16 cellular contexts compared by ENCODE assay signal in genomic region chr4:27154706-27155105, GRCh38.
DNase-seq lines count a peak whose midpoint lies in the region; ATAC-seq, FAIRE-seq and TF ChIP-seq lines count a peak whose summit lies in the region.
"Had no signal": no experiment of that assay in that cellular context is flagged by ENCODE, and none has a peak within 500 bp of the region (broad histone marks: within the 10 kb centered on the region; RNA-seq: fewer than 3 reads in every experiment).

No MANE protein-coding gene starts in this region.

- H3K4me1 ChIP-seq in IMR-90 (ENCODE audit: control insufficient read depth, insufficient read depth, low read length) (no peaks in the 10 kb centered on the region), astrocyte (ENCODE audit: insufficient read depth, low read length) (peaks cover 8% of the 10 kb centered on the region)
- H3K4me1 ChIP-seq: testis had no signal

- no peak overlapping the region for H3K27ac ChIP-seq in IMR-90 (ENCODE audit: insufficient read depth, low read length)
- H3K27ac ChIP-seq in astrocyte (ENCODE audit: low read depth, low read length): no peak overlapping the region
- H3K27ac ChIP-seq: testis had no signal

- H3K9me1 ChIP-seq in IMR-90 (ENCODE audit: insufficient read depth, low read length): no peaks in the 10 kb centered on the region

- H3K27ac Mint-ChIP-seq in astrocyte (ENCODE audit: unreplicated experiment): peak overlapping the region; percentile 85
- H3K27ac Mint-ChIP-seq: activated B cell treated with CpG ODN at 0.5 μM for 24 hours had no signal

- no peak overlapping the region for H3K23ac ChIP-seq in IMR-90 (ENCODE audit: low read depth, low read length)

- no CpG with 5 or more reads among the region's 3 CpGs for WGBS in IMR-90 (ENCODE audit: extremely low coverage in 2 of 2, insufficient read length in 1 of 2), 2 experiments

- no peak for FAIRE-seq in astrocyte (lab: Jason Lieb, UNC)
- FAIRE-seq: frontal cortex had no signal

- BruUV-seq in IMR-90 (replicated peaks; lab: Mats Ljungman, UMichigan): no TSS peak

- H2AK9ac ChIP-seq in IMR-90 (replicated peaks; ENCODE audit: low read depth, low read length, poor library complexity): no peak overlapping the region

- H3K4me3 ChIP-seq in AG10803 (ENCODE audit: low read length): no peak overlapping the region
- H3K4me3 ChIP-seq in IMR-90 (ENCODE audit: insufficient read depth, low read depth, low read length): no peak overlapping the region
- no peak overlapping the region for H3K4me3 ChIP-seq in astrocyte (ENCODE audit: insufficient read depth, low read depth, low read length)
- H3K4me3 ChIP-seq: testis had no signal

- no peak overlapping the region for H2BK120ac ChIP-seq in IMR-90 (ENCODE audit: low read depth, low read length)

- H3K9me3 Mint-ChIP-seq in astrocyte (ENCODE audit: unreplicated experiment): no peaks in the 10 kb centered on the region
- H3K9me3 Mint-ChIP-seq: activated B cell treated with CpG ODN at 0.5 μM for 24 hours had no signal

- no peak overlapping the region for H4K91ac ChIP-seq in IMR-90 (ENCODE audit: insufficient read depth, low read depth, low read length)

- H3K4me2 ChIP-seq in IMR-90 (ENCODE audit: low read depth, low read length) (no peak overlapping the region), astrocyte (ENCODE audit: low read length) (peak overlapping the region; percentile 49)

- no peak overlapping the region for H2BK20ac ChIP-seq in IMR-90 (ENCODE audit: low read depth, low read length)

- DNase-seq in AG10803 (ENCODE audit: low read depth): peak; percentile 25
- DNase-seq in IMR-90: peak; percentile 44
- peak; percentile 95 for DNase-seq in astrocyte (ENCODE audit: low read depth)
- DNase-seq in medulla oblongata (ENCODE audit: extremely low spot score): peak; percentile 19
- no peak for DNase-seq in activated T-cell treated with anti-CD3 and anti-CD28 coated beads for 4 hours
- no peak for DNase-seq in NCI-H2029 treated with DMSO at 0.1 percent for 48 hours (lab: John Stamatoyannopoulos, UW)
- DNase-seq in inferior parietal cortex (ENCODE audit: extremely low spot score): no peak
- DNase-seq: activated B cell treated with CpG ODN at 0.5 μM for 24 hours, AML-193, left ventricle myocardium superior, NCI-H2081 treated with DMSO at 0.1 percent for 48 hours, posterior cingulate gyrus, testis had no signal

- H3K4me1 Mint-ChIP-seq in astrocyte (ENCODE audit: low read depth, unreplicated experiment): peaks cover 37% of the 10 kb centered on the region
- H3K4me1 Mint-ChIP-seq: activated B cell treated with CpG ODN at 0.5 μM for 24 hours had no signal

- no peak overlapping the region for H2AK5ac ChIP-seq in IMR-90 (ENCODE audit: low read depth, low read length)

- CTCF ChIA-PET in IMR-90 (lab: Yijun Ruan, JAX): no interaction called here

- no peak overlapping the region for H4K8ac ChIP-seq in IMR-90 (ENCODE audit: low read depth in 2 of 2, low read length in 2 of 2)

- H3K4ac ChIP-seq in IMR-90 (ENCODE audit: low read depth, low read length): no peak overlapping the region

- TF ChIP-seq POLR2A in IMR-90 (IDR thresholded peaks at IDR 0.05; ENCODE audit: low read depth, low read length): no peak

- no peaks in the 10 kb centered on the region for H3K27me3 ChIP-seq in IMR-90 (ENCODE audit: control insufficient read depth, insufficient read depth, low read length)
- no peaks in the 10 kb centered on the region for H3K27me3 ChIP-seq in astrocyte (ENCODE audit: insufficient read depth, low read length)
- H3K27me3 ChIP-seq: testis had no signal

- H3K14ac ChIP-seq in IMR-90 (replicated peaks; ENCODE audit: low read depth, low read length): no peak overlapping the region

- H3K9me3 ChIP-seq in IMR-90 (ENCODE audit: control insufficient read depth, insufficient read depth, low read length) (no peaks in the 10 kb centered on the region), astrocyte (ENCODE audit: insufficient read depth, low read depth, low read length) (no peaks in the 10 kb centered on the region)
- H3K9me3 ChIP-seq: testis had no signal

- no peak overlapping the region for H3K4me3 Mint-ChIP-seq in astrocyte (ENCODE audit: unreplicated experiment)
- H3K4me3 Mint-ChIP-seq: activated B cell treated with CpG ODN at 0.5 μM for 24 hours had no signal

- dilution Hi-C loops in IMR-90 (cut with HindIII; ENCODE audit: low sequenced_read_pairs, unreplicated experiment): no loop called here

- in situ Hi-C loops in IMR-90 (cut with MboI; ENCODE audit: low sequenced_read_pairs): no loop called here

- H3K36me3 ChIP-seq in IMR-90 (ENCODE audit: control insufficient read depth, insufficient read depth, low read length) (no peaks in the 10 kb centered on the region), astrocyte (ENCODE audit: insufficient read depth, low read length) (no peaks in the 10 kb centered on the region)

- H2BK15ac ChIP-seq in IMR-90 (ENCODE audit: low read depth, low read length): no peak overlapping the region

- H3K36me3 Mint-ChIP-seq in astrocyte (ENCODE audit: low read depth, unreplicated experiment): no peaks in the 10 kb centered on the region

- no peaks in the 10 kb centered on the region for H3K79me1 ChIP-seq in IMR-90 (ENCODE audit: low read depth in 1 of 2, low read length in 2 of 2)

- ATAC-seq in IMR-90 (ENCODE audit: low read depth) (peak; percentile 48; the same call in 1 of the 2 replicates), HG02763 (IDR thresholded peaks at IDR 0.05; ENCODE audit: unreplicated experiment) (no peak)
- ATAC-seq: left ventricle myocardium superior, Right ventricle myocardium inferior had no signal

- H3K9ac ChIP-seq in IMR-90 (ENCODE audit: low read depth, low read length): no peak overlapping the region
- no peak overlapping the region for H3K9ac ChIP-seq in astrocyte (ENCODE audit: low read length)

- H3K27me3 Mint-ChIP-seq in astrocyte (ENCODE audit: low read depth, unreplicated experiment): no peaks in the 10 kb centered on the region

- no peak overlapping the region for H3K18ac ChIP-seq in IMR-90 (ENCODE audit: low read depth, low read length)

- H2BK5ac ChIP-seq in IMR-90 (ENCODE audit: low read depth, low read length, poor library complexity, severe bottlenecking): no peak overlapping the region

- intact Hi-C loops in IMR-90 (cut with micrococcal nuclease): no loop called here

- H4K20me1 ChIP-seq in IMR-90 (ENCODE audit: insufficient read depth, low read length): no peaks in the 10 kb centered on the region
- H4K20me1 ChIP-seq in astrocyte (ENCODE audit: insufficient read depth, low read length): no peaks in the 10 kb centered on the region

- no peak overlapping the region for H4K5ac ChIP-seq in IMR-90 (ENCODE audit: low read depth, low read length)

- H3K79me2 ChIP-seq in astrocyte (ENCODE audit: insufficient read depth, low read length): no peaks in the 10 kb centered on the region

- no peak for TF ChIP-seq RAD21 in IMR-90 (IDR thresholded peaks at IDR 0.05; ENCODE audit: low read length)

- POLR2A ChIA-PET in IMR-90 (lab: Charles Lee; ENCODE audit: unreplicated experiment): no interaction called here

- no peak overlapping the region for H3K56ac ChIP-seq in IMR-90 (ENCODE audit: extremely low read depth, insufficient read depth, low read length)

- TF ChIP-seq CTCF in AG10803 (conservative IDR thresholded peaks at IDR 0.05; ENCODE audit: low read length) (no peak), IMR-90 (conservative IDR thresholded peaks at IDR 0.05; ENCODE audit: low read depth, low read length) (no peak), astrocyte (IDR thresholded peaks at IDR 0.05; ENCODE audit: insufficient read depth, low read depth, low read length) (no peak)

- H2AFZ ChIP-seq in IMR-90 (replicated peaks; ENCODE audit: low read length, poor library complexity) (no peak overlapping the region), astrocyte (ENCODE audit: low read depth, low read length) (no peak overlapping the region)

TF ChIP-seq in IMR-90, 13 proteins besides CTCF, POLR2A, EP300 and RAD21:
- TF ChIP-seq FOS (IDR thresholded peaks at IDR 0.05; ENCODE audit: low read depth, low read length): no peak
- no peak for TF ChIP-seq BHLHE40 (IDR thresholded peaks at IDR 0.05; ENCODE audit: low read depth, low read length)
- no peak for TF ChIP-seq CHD1 (IDR thresholded peaks at IDR 0.05; ENCODE audit: low read depth, low read length)
- TF ChIP-seq NFE2L2 (IDR thresholded peaks at IDR 0.05; ENCODE audit: low read depth, low read length): no peak
- TF ChIP-seq ELK1 (IDR thresholded peaks at IDR 0.05; ENCODE audit: borderline replicate concordance, low read depth, low read length): no peak
- TF ChIP-seq, protein P1, sequence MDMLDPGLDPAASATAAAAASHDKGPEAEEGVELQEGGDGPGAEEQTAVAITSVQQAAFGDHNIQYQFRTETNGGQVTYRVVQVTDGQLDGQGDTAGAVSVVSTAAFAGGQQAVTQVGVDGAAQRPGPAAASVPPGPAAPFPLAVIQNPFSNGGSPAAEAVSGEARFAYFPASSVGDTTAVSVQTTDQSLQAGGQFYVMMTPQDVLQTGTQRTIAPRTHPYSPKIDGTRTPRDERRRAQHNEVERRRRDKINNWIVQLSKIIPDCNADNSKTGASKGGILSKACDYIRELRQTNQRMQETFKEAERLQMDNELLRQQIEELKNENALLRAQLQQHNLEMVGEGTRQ (IDR thresholded peaks at IDR 0.05; ENCODE audit: low read depth, low read length): no peak
- no peak for TF ChIP-seq MAZ (IDR thresholded peaks at IDR 0.05; ENCODE audit: borderline replicate concordance, low read depth, low read length)
- TF ChIP-seq SMC3 (IDR thresholded peaks at IDR 0.05; ENCODE audit: low read depth, low read length): no peak
- TF ChIP-seq RFX5 (IDR thresholded peaks at IDR 0.05; ENCODE audit: low read depth, low read length): no peak
- no peak for TF ChIP-seq CEBPB (IDR thresholded peaks at IDR 0.05; ENCODE audit: low read depth, low read length)

Comparison
In these comparisons a context has a peak if more than half of its experiments do, and no peak if none do; other contexts are left out.
1. DNase-seq: peak in AG10803 (single experiment), IMR-90 (single experiment), astrocyte (single experiment) and medulla oblongata (single experiment); none in activated T-cell treated with anti-CD3 and anti-CD28 coated beads for 4 hours (single experiment), NCI-H2029 treated with DMSO at 0.1 percent for 48 hours (single experiment) and inferior parietal cortex (single experiment).